In the genomic region with DNA sequence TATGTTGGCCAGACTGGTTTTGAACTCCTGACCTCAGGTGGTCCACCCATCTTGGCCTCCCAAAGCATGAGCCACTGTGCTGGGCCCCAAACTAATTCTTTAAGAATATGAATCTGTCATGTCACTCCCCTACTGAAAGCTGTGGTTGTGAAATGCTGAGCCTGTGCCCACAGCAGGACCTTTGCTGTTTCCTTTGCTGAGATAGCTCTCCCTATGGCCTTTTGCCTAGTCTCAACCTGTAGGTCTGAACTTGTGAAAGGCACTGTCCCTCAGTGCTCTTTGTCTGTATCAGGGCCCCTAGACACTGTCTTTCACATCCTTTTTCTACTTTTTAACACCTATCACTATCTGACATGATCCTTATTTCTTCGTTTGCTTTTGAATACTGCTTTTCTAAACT, we compare ENCODE assay signal across 11 cellular contexts.
DNase-seq lines count a peak whose midpoint lies in the region; ATAC-seq and TF ChIP-seq lines count a peak whose summit lies in the region.
"Had no signal": no experiment of that assay in that cellular context is flagged by ENCODE, and none has a peak within 500 bp of the region (broad histone marks: within the 10 kb centered on the region; RNA-seq: fewer than 3 reads in every experiment).

No MANE protein-coding gene starts in this region.

- peaks cover 14% of the 10 kb centered on the region for H3K4me1 ChIP-seq in lower lobe of right lung

- H3K36me3 ChIP-seq in GM06990 (ENCODE audit: control insufficient read depth, insufficient read depth, low read length), result no peaks in the 10 kb centered on the region
- peaks cover 12% of the 10 kb centered on the region for H3K36me3 ChIP-seq in lower lobe of right lung
- H3K36me3 ChIP-seq: brain microvascular endothelial cell had no signal

- CTCF ChIA-PET in activated CD8-positive, alpha-beta memory T cell treated with anti-CD3 and anti-CD28 coated beads, Interleukin-2, amount 10 ng/mL, durations not matched to agents 7 days and 5 days (lab: Charles Lee), result no interaction called here

- H3K27ac ChIP-seq in lower lobe of right lung, result no peak overlapping the region
- H3K27ac ChIP-seq: brain microvascular endothelial cell had no signal

- peaks cover 59% of the 10 kb centered on the region for H3K27me3 Mint-ChIP-seq in activated CD8-positive, alpha-beta memory T cell treated with anti-CD3 and anti-CD28 coated beads, Interleukin-2, amount 10 ng/mL, durations not matched to agents 7 days and 5 days

- no peaks in the 10 kb centered on the region for H3K9me3 Mint-ChIP-seq in activated CD8-positive, alpha-beta memory T cell treated with anti-CD3 and anti-CD28 coated beads, Interleukin-2, amount 10 ng/mL, durations not matched to agents 7 days and 5 days (ENCODE audit: low read depth)

- ATAC-seq in GM19324 (IDR thresholded peaks at IDR 0.05; ENCODE audit: low FRiP score, unreplicated experiment) (peak; percentile 92), HG02678 (IDR thresholded peaks at IDR 0.05; ENCODE audit: unreplicated experiment) (peak; percentile 92), HG03520 (IDR thresholded peaks at IDR 0.05; ENCODE audit: unreplicated experiment) (peak; percentile 89), lower lobe of right lung (no peak)
- no peak for ATAC-seq in activated CD8-positive, alpha-beta memory T cell treated with anti-CD3 and anti-CD28 coated beads, Interleukin-2, amount 10 ng/mL, durations not matched to agents 7 days and 5 days
- ATAC-seq: left cardiac atrium had no signal

- no peak overlapping the region for H3K4me3 Mint-ChIP-seq in activated CD8-positive, alpha-beta memory T cell treated with anti-CD3 and anti-CD28 coated beads, Interleukin-2, amount 10 ng/mL, durations not matched to agents 7 days and 5 days

- TF ChIP-seq CTCF in GM06990 (IDR thresholded peaks at IDR 0.05; ENCODE audit: insufficient read depth, low read length, poor library complexity, severe bottlenecking) (no peak), lower lobe of right lung (IDR thresholded peaks at IDR 0.05) (no peak)

- H3K4me3 ChIP-seq in GM06990 (replicated peaks; ENCODE audit: low read depth, low read length), result no peak overlapping the region
- no peak overlapping the region for H3K4me3 ChIP-seq in lower lobe of right lung

- no peaks in the 10 kb centered on the region for H3K27me3 ChIP-seq in GM06990 (replicated peaks; ENCODE audit: control insufficient read depth, insufficient read depth, low read length)
- H3K27me3 ChIP-seq in lower lobe of right lung (ENCODE audit: low read depth), result no peaks in the 10 kb centered on the region

- intact Hi-C loops in lower lobe of right lung (cut with DNase I), result no loop called here

- no peaks in the 10 kb centered on the region for H3K36me3 Mint-ChIP-seq in activated CD8-positive, alpha-beta memory T cell treated with anti-CD3 and anti-CD28 coated beads, Interleukin-2, amount 10 ng/mL, durations not matched to agents 7 days and 5 days

- DNase-seq in GM06990 (ENCODE audit: extremely low read depth, insufficient read length), result peak; percentile 41
- no peak for DNase-seq in dedifferentiated amniotic fluid mesenchymal stem cell (ENCODE audit: extremely low spot score)
- no peak for DNase-seq in lower lobe of right lung
- no peak for DNase-seq in activated CD8-positive, alpha-beta memory T cell treated with anti-CD3 and anti-CD28 coated beads, Interleukin-2, amount 10 ng/mL, durations not matched to agents 7 days and 5 days
- no peak for DNase-seq in activated CD8-positive, alpha-beta memory T cell treated with anti-CD3 and anti-CD28 coated beads for 24 hours
- DNase-seq: brain microvascular endothelial cell, left cardiac atrium, occipital lobe had no signal

- H3K9me3 ChIP-seq in lower lobe of right lung, result no peaks in the 10 kb centered on the region

- H3K27ac Mint-ChIP-seq in activated CD8-positive, alpha-beta memory T cell treated with anti-CD3 and anti-CD28 coated beads, Interleukin-2, amount 10 ng/mL, durations not matched to agents 7 days and 5 days, result no peak overlapping the region

- peaks cover 19% of the 10 kb centered on the region for H3K4me1 Mint-ChIP-seq in activated CD8-positive, alpha-beta memory T cell treated with anti-CD3 and anti-CD28 coated beads, Interleukin-2, amount 10 ng/mL, durations not matched to agents 7 days and 5 days

Comparison
In these comparisons a context has a peak if more than half of its experiments do, and no peak if none do; other contexts are left out.
1. ATAC-seq: peak in GM19324 (single experiment), HG02678 (single experiment) and HG03520 (single experiment); none in lower lobe of right lung (0 of 2) and activated CD8-positive, alpha-beta memory T cell treated with anti-CD3 and anti-CD28 coated beads, Interleukin-2, amount 10 ng/mL, durations not matched to agents 7 days and 5 days (single experiment).